Comparison of ENCODE assay signal across 2 cellular contexts in the genomic region with DNA sequence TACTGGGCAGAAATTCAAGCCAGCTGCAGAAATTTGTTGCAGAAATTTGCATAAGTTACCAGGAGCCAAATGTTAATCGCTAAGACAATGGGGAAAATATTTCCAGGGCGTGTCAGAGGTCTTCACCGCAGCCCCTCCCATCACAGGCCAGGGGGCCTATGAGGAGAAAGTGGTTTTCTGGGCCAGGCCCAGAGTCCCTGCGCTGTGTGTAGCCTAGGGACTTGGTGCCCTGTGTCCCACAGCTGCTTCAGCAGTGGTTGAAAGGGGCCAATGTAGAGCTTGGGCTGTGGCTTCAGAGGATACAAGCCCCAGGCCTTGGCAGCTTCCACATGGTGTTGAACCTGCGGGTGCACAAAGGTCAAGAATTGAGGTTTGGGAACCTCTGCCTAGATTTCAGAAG.
TF ChIP-seq lines count a peak whose summit lies in the region.

No MANE protein-coding gene starts in this region.

TF ChIP-seq in GM23338, 12 proteins besides CTCF, POLR2A, EP300 and RAD21 (continued from another document):
- TF ChIP-seq, protein P1, sequence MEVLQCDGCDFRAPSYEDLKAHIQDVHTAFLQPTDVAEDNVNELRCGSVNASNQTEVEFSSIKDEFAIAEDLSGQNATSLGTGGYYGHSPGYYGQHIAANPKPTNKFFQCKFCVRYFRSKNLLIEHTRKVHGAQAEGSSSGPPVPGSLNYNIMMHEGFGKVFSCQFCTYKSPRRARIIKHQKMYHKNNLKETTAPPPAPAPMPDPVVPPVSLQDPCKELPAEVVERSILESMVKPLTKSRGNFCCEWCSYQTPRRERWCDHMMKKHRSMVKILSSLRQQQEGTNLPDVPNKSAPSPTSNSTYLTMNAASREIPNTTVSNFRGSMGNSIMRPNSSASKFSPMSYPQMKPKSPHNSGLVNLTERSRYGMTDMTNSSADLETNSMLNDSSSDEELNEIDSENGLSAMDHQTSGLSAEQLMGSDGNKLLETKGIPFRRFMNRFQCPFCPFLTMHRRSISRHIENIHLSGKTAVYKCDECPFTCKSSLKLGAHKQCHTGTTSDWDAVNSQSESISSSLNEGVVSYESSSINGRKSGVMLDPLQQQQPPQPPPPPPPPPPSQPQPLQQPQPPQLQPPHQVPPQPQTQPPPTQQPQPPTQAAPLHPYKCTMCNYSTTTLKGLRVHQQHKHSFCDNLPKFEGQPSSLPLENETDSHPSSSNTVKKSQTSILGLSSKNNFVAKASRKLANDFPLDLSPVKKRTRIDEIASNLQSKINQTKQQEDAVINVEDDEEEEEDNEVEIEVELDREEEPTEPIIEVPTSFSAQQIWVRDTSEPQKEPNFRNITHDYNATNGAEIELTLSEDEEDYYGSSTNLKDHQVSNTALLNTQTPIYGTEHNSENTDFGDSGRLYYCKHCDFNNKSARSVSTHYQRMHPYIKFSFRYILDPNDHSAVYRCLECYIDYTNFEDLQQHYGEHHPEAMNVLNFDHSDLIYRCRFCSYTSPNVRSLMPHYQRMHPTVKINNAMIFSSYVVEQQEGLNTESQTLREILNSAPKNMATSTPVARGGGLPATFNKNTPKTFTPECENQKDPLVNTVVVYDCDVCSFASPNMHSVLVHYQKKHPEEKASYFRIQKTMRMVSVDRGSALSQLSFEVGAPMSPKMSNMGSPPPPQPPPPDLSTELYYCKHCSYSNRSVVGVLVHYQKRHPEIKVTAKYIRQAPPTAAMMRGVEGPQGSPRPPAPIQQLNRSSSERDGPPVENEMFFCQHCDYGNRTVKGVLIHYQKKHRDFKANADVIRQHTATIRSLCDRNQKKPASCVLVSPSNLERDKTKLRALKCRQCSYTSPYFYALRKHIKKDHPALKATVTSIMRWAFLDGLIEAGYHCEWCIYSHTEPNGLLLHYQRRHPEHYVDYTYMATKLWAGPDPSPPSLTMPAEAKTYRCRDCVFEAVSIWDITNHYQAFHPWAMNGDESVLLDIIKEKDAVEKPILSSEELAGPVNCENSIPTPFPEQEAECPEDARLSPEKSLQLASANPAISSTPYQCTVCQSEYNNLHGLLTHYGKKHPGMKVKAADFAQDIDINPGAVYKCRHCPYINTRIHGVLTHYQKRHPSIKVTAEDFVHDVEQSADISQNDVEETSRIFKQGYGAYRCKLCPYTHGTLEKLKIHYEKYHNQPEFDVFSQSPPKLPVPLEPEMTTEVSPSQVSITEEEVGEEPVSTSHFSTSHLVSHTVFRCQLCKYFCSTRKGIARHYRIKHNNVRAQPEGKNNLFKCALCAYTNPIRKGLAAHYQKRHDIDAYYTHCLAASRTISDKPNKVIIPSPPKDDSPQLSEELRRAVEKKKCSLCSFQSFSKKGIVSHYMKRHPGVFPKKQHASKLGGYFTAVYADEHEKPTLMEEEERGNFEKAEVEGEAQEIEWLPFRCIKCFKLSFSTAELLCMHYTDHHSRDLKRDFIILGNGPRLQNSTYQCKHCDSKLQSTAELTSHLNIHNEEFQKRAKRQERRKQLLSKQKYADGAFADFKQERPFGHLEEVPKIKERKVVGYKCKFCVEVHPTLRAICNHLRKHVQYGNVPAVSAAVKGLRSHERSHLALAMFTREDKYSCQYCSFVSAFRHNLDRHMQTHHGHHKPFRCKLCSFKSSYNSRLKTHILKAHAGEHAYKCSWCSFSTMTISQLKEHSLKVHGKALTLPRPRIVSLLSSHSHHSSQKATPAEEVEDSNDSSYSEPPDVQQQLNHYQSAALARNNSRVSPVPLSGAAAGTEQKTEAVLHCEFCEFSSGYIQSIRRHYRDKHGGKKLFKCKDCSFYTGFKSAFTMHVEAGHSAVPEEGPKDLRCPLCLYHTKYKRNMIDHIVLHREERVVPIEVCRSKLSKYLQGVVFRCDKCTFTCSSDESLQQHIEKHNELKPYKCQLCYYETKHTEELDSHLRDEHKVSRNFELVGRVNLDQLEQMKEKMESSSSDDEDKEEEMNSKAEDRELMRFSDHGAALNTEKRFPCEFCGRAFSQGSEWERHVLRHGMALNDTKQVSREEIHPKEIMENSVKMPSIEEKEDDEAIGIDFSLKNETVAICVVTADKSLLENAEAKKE (CRISPR knock-in tag; IDR thresholded peaks at IDR 0.05), result no peak
- TF ChIP-seq NANOG (IDR thresholded peaks at IDR 0.05; ENCODE audit: borderline replicate concordance), result no peak
- TF ChIP-seq CREB1 (CRISPR knock-in tag; IDR thresholded peaks at IDR 0.05; ENCODE audit: low read depth), result no peak
- TF ChIP-seq, protein P2, sequence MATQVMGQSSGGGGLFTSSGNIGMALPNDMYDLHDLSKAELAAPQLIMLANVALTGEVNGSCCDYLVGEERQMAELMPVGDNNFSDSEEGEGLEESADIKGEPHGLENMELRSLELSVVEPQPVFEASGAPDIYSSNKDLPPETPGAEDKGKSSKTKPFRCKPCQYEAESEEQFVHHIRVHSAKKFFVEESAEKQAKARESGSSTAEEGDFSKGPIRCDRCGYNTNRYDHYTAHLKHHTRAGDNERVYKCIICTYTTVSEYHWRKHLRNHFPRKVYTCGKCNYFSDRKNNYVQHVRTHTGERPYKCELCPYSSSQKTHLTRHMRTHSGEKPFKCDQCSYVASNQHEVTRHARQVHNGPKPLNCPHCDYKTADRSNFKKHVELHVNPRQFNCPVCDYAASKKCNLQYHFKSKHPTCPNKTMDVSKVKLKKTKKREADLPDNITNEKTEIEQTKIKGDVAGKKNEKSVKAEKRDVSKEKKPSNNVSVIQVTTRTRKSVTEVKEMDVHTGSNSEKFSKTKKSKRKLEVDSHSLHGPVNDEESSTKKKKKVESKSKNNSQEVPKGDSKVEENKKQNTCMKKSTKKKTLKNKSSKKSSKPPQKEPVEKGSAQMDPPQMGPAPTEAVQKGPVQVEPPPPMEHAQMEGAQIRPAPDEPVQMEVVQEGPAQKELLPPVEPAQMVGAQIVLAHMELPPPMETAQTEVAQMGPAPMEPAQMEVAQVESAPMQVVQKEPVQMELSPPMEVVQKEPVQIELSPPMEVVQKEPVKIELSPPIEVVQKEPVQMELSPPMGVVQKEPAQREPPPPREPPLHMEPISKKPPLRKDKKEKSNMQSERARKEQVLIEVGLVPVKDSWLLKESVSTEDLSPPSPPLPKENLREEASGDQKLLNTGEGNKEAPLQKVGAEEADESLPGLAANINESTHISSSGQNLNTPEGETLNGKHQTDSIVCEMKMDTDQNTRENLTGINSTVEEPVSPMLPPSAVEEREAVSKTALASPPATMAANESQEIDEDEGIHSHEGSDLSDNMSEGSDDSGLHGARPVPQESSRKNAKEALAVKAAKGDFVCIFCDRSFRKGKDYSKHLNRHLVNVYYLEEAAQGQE (IDR thresholded peaks at IDR 0.05; ENCODE audit: unreplicated experiment), result no peak

TF ChIP-seq in WTC11, 78 proteins besides CTCF, POLR2A, EP300 and RAD21 (continued from another document):
- TF ChIP-seq, protein P3, sequence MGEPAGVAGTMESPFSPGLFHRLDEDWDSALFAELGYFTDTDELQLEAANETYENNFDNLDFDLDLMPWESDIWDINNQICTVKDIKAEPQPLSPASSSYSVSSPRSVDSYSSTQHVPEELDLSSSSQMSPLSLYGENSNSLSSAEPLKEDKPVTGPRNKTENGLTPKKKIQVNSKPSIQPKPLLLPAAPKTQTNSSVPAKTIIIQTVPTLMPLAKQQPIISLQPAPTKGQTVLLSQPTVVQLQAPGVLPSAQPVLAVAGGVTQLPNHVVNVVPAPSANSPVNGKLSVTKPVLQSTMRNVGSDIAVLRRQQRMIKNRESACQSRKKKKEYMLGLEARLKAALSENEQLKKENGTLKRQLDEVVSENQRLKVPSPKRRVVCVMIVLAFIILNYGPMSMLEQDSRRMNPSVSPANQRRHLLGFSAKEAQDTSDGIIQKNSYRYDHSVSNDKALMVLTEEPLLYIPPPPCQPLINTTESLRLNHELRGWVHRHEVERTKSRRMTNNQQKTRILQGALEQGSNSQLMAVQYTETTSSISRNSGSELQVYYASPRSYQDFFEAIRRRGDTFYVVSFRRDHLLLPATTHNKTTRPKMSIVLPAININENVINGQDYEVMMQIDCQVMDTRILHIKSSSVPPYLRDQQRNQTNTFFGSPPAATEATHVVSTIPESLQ (CRISPR knock-in tag; IDR thresholded peaks at IDR 0.05), result no peak
